8 cellular contexts compared by ENCODE assay signal in the genomic region with DNA sequence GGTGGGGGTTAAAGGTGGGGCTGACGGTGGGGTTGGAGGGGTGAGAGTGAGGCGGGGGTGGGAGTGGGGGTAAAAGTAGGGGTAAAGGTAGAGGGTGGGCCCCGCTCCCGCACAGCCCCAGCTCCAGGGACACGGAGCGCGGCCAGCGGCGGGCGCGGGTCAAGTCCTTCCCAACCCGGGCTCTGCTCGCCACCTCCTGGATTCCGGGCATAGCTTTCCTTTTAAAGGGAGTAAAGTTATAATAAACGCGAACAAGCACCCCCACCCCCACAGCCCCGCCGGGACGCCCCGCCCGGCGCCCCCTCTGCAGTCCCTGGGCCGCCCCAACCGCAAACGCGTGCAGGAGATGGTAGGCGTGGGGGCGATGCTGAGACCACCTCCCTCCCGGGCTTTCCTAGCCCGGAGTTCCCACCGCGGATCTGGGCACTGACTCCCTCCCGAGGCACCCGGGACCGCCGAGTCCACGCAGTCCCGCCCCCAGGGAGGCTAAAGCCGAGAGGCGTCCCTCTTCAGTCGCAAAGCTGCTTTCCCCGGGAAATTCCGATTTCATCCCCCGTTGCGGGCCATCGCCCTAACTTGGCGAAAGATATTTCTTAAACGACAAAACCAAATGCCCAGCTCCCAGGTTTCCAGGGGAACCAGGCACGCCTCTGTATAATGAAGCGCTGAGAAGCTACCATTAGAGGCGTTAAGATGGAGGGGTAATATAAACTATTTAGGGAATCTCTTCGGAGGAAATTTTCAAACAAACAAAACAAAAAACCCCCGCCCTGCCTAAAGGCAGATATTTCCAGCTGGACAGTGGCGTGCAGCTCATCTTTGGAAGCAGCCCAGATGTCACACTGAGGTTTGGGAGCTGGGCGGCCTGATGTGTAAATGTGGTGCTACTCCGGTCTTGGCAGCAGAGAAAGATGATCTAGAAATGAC. TPM values are rescaled to one million over a fixed set of nuclear protein-coding genes. Genes with fewer than 3 reads are reported as not detected.
DNase-seq lines count a peak whose midpoint lies in the region; ATAC-seq, FAIRE-seq and TF ChIP-seq lines count a peak whose summit lies in the region.

A gene with protein sequence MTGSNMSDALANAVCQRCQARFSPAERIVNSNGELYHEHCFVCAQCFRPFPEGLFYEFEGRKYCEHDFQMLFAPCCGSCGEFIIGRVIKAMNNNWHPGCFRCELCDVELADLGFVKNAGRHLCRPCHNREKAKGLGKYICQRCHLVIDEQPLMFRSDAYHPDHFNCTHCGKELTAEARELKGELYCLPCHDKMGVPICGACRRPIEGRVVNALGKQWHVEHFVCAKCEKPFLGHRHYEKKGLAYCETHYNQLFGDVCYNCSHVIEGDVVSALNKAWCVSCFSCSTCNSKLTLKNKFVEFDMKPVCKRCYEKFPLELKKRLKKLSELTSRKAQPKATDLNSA (minus strand): TSS at position 196 of the 927 bp plus-strand sequence. CDS start 506 bp downstream, outside the sequence.

- H3K4me3 Mint-ChIP-seq in brain, result peak within 1 kb of the TSS; percentile 87 to 91 (median 89)

- peaks cover 0 to 5% (median 0%) of the 10 kb centered on the region in 5 experiments for H3K9me3 Mint-ChIP-seq in brain

- peaks cover 66% of the 10 kb centered on the region for H3K27me3 Mint-ChIP-seq in brain

- H3K9me3 ChIP-seq in BE2C (no peaks in the 10 kb centered on the region), spleen (no peaks in the 10 kb centered on the region)

- H3K27ac Mint-ChIP-seq in brain, result peak within 1 kb of the TSS in 4 of 5 experiments; percentile 58 to 70 (median 60)

- TF ChIP-seq CTCF in BE2C (IDR thresholded peaks at IDR 0.05; ENCODE audit: low read depth, low read length) (no peak), brain (conservative IDR thresholded peaks at IDR 0.05) (peak; percentile 28 to 30), spleen (IDR thresholded peaks at IDR 0.05 in 8 of 11, conservative IDR thresholded peaks at IDR 0.05 in 3 of 11) (peak in 2 of 11 experiments; percentile 14 to 16)

- DNase-seq in BE2C (no peak), HTR-8/SVneo (ENCODE audit: insufficient read length, low spot score) (peak; percentile 66), inferior parietal cortex (ENCODE audit: extremely low spot score) (peak; percentile 12), spleen (peak; percentile 78)
- DNase-seq in stimulated activated CD4-positive, alpha-beta T cell treated with anti-CD3 and anti-CD28 coated beads, Interleukin-4, amount 100 ng/mL, for 1 hour, result no peak

- ATAC-seq in HG03045 (IDR thresholded peaks at IDR 0.05; ENCODE audit: unreplicated experiment) (no peak), HG03565 (IDR thresholded peaks at IDR 0.05; ENCODE audit: unreplicated experiment) (no peak)

- H3K36me3 ChIP-seq in BE2C (no peaks in the 10 kb centered on the region), spleen (no peaks in the 10 kb centered on the region)

- H3K4me3 ChIP-seq in BE2C (ENCODE audit: low read depth, low read length), result peak within 1 kb of the TSS; percentile 31
- peak within 1 kb of the TSS; percentile 45 to 78 (median 62) for H3K4me3 ChIP-seq in spleen

- H3K4me1 Mint-ChIP-seq in brain, result peaks cover 24% of the 10 kb centered on the region

- no peaks in the 10 kb centered on the region for H3K36me3 Mint-ChIP-seq in brain

- H3K4me1 ChIP-seq in BE2C (no peaks in the 10 kb centered on the region), spleen (peaks cover 4 to 65% (median 40%) of the 10 kb centered on the region in 6 donors)

- WGBS in spleen, 5 donors, result 7 to 13% (median 10%) methylated on average over 32 to 56 of the region's 56 CpGs

- peaks cover 15% of the 10 kb centered on the region for H3K27me3 ChIP-seq in BE2C
- H3K27me3 ChIP-seq in spleen (replicated peaks in 1 of 7), result peaks cover 0 to 69% (median 23%) of the 10 kb centered on the region in 7 donors

- no peak for TF ChIP-seq POLR2A in spleen (IDR thresholded peaks at IDR 0.05)

- intact Hi-C loops in spleen (cut with DNase I; ENCODE audit: low total_unique reads), result no loop called here

- peak within 1 kb of the TSS; percentile 63 to 90 (median 86) for H3K27ac ChIP-seq in spleen

- no peak for FAIRE-seq in HTR-8/SVneo (lab: Jason Lieb, UNC)

RNA-seq across cellular contexts. Expression of the gene that starts here (rescaled TPM):
- 3.2 TPM for polyA plus RNA-seq in BE2C (2012; ENCODE audit: insufficient read depth, insufficient read length, low read depth)
- polyA plus RNA-seq in brain (ENCODE audit: insufficient read depth, low read depth, low replicate concordance) (10.5 TPM), spleen (100 to 1,000 TPM in 2 of 3 donors, 10 to 100 TPM in 1; 76.1 to 437 (median 328) TPM)
- total RNA-seq in spleen, result 100 to 1,000 TPM in 3 of 7 donors, 10 to 100 TPM in 4; 62.5 to 190 (median 76.3) TPM

Comparison
In these comparisons a context has a peak if more than half of its experiments do, and no peak if none do; other contexts are left out.
1. DNase-seq: peak in HTR-8/SVneo (single experiment), inferior parietal cortex (single experiment) and spleen (single experiment); none in BE2C (single experiment) and stimulated activated CD4-positive, alpha-beta T cell treated with anti-CD3 and anti-CD28 coated beads, Interleukin-4, amount 100 ng/mL, for 1 hour (single experiment).